Comparison of ENCODE assay signal across 8 cellular contexts in genomic region chr5:142016576-142016975, GRCh38. TPM values are rescaled to one million over a fixed set of nuclear protein-coding genes. Genes with fewer than 3 reads are reported as not detected.
DNase-seq lines count a peak whose midpoint lies in the region; ATAC-seq and TF ChIP-seq lines count a peak whose summit lies in the region.

No MANE protein-coding gene starts in this region.

- H2AFZ ChIP-seq in ACC112 (ENCODE audit: low read length, unreplicated experiment) = no peak overlapping the region

- H3K36me3 ChIP-seq in ACC112 (ENCODE audit: insufficient read depth, low read length) (no peaks in the 10 kb centered on the region), Peyer's patch (no peaks in the 10 kb centered on the region), esophagus muscularis mucosa (no peaks in the 10 kb centered on the region)

- peak overlapping the region; percentile 9; the same call in 1 of the 2 replicates for H3K27ac ChIP-seq in ACC112 (ENCODE audit: low read depth, low read length)
- H3K27ac ChIP-seq in Peyer's patch = peak overlapping the region in 3 of 4 donors; percentile 62 to 93 (median 64)
- peak overlapping the region in 2 of 4 donors; percentile 32 to 38 for H3K27ac ChIP-seq in esophagus muscularis mucosa (replicated peaks in 1 of 4)

- H3K4me1 ChIP-seq in ACC112 (ENCODE audit: control insufficient read depth, insufficient read depth, low read length, unreplicated experiment) (peaks cover 39% of the 10 kb centered on the region), Peyer's patch (peaks cover 0 to 31% (median 3%) of the 10 kb centered on the region in 4 donors), esophagus muscularis mucosa (peaks cover 8 to 35% (median 27%) of the 10 kb centered on the region in 4 donors)

- peak; percentile 26 for ATAC-seq in GM21737 (IDR thresholded peaks at IDR 0.05; ENCODE audit: unreplicated experiment)

- DNase-seq in Peyer's patch (no peak), dermis blood vessel endothelial cell (peak; percentile 20), DMS153 (lab: John Stamatoyannopoulos, UW) (no peak), cerebellar cortex (ENCODE audit: low spot score) (no peak), NCI-H524 (lab: John Stamatoyannopoulos, UW) (no peak), esophagus muscularis mucosa (ENCODE audit: extremely low spot score) (no peak)

- no peaks in the 10 kb centered on the region for H3K79me2 ChIP-seq in ACC112 (ENCODE audit: control insufficient read depth, insufficient read depth, low read length, unreplicated experiment)

- H3K27me3 ChIP-seq in ACC112 (ENCODE audit: insufficient read depth, low read length) (no peaks in the 10 kb centered on the region), Peyer's patch (no peaks in the 10 kb centered on the region), esophagus muscularis mucosa (no peaks in the 10 kb centered on the region)

- intact Hi-C loops in esophagus muscularis mucosa (cut with DNase I) = loop anchor here (1.0 kb wide), 1 partner anchor 93 kb away; no protein-coding TSS in a partner anchor

- no peak for TF ChIP-seq EP300 in esophagus muscularis mucosa (IDR thresholded peaks at IDR 0.05)

- 63% methylated on average over 4 of the region's 4 CpGs for WGBS in esophagus muscularis mucosa

- H3K4me3 ChIP-seq in ACC112 (ENCODE audit: low read depth, low read length) (no peak overlapping the region), Peyer's patch (no peak overlapping the region), esophagus muscularis mucosa (no peak overlapping the region)

- TF ChIP-seq CTCF in Peyer's patch (IDR thresholded peaks at IDR 0.05) = no peak
- TF ChIP-seq CTCF in esophagus muscularis mucosa (IDR thresholded peaks at IDR 0.05) = no peak

- TF ChIP-seq POLR2A in Peyer's patch (IDR thresholded peaks at IDR 0.05) (no peak), esophagus muscularis mucosa (IDR thresholded peaks at IDR 0.05; ENCODE audit: low read depth) (no peak)

- H3K9me3 ChIP-seq in Peyer's patch = no peaks in the 10 kb centered on the region
- H3K9me3 ChIP-seq in esophagus muscularis mucosa = peaks cover 0 to 8% (median 0%) of the 10 kb centered on the region in 4 donors

RNA-seq across cellular contexts. Expression of gene GNPDA1, which starts 3.7 kb away (rescaled TPM):
- total RNA-seq in Peyer's patch (10 to 100 TPM; 14.9 to 31.9 (median 23.5) TPM), dermis blood vessel endothelial cell (51.4 and 54.1 TPM in 2 replicates), esophagus muscularis mucosa (10 to 100 TPM; 19.5 to 52.4 (median 35.4) TPM)

RNA-seq across cellular contexts. Expression of gene RNF14, which starts 47.7 kb away (rescaled TPM):
- total RNA-seq in Peyer's patch (10 to 100 TPM; 20.6 to 37.8 (median 34.6) TPM), dermis blood vessel endothelial cell (75.7 and 88.3 TPM in 2 replicates), esophagus muscularis mucosa (10 to 100 TPM; 65.8 to 94.1 (median 72.6) TPM)

RNA-seq across cellular contexts. Expression of gene PCDH12, which starts 58.6 kb away (rescaled TPM):
- total RNA-seq in Peyer's patch (1 to 10 TPM in 2 of 4 donors, under 1 TPM in 2; 0.53 to 1.7 (median 1.1) TPM), dermis blood vessel endothelial cell (48.2 and 60.9 TPM in 2 replicates), esophagus muscularis mucosa (1 to 10 TPM; 1.2 to 6.7 (median 3.5) TPM)
